Comparison of ENCODE assay signal across 9 cellular contexts in the genomic region with DNA sequence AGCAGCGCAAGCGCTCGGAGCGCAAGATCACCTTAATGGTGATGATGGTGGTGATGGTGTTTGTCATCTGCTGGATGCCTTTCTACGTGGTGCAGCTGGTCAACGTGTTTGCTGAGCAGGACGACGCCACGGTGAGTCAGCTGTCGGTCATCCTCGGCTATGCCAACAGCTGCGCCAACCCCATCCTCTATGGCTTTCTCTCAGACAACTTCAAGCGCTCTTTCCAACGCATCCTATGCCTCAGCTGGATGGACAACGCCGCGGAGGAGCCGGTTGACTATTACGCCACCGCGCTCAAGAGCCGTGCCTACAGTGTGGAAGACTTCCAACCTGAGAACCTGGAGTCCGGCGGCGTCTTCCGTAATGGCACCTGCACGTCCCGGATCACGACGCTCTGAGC. TPM values are rescaled to one million over a fixed set of nuclear protein-coding genes. Genes with fewer than 3 reads are reported as not detected.
A peak's percentile ranks its signal among the peaks of the same experiment; 100 is the strongest.
DNase-seq lines count a peak whose midpoint lies in the region; ATAC-seq and TF ChIP-seq lines count a peak whose summit lies in the region.
"Had no signal": no experiment of that assay in that cellular context is flagged by ENCODE, and none has a peak within 500 bp of the region (broad histone marks: within the 10 kb centered on the region; RNA-seq: fewer than 3 reads in every experiment).

No MANE protein-coding gene starts in this region.

- no peaks in the 10 kb centered on the region for H3K9me3 ChIP-seq in CD8-positive, alpha-beta T cell (ENCODE audit: low read length)
- no peaks in the 10 kb centered on the region for H3K9me3 ChIP-seq in Panc1 (ENCODE audit: control insufficient read depth, insufficient read depth, low read depth, low read length)
- peaks cover 3% of the 10 kb centered on the region for H3K9me3 ChIP-seq in psoas muscle

- no peak for DNase-seq in CD8-positive, alpha-beta T cell
- DNase-seq in Panc1 (ENCODE audit: low read depth, low spot score) (no peak), fibroblast of mammary gland (ENCODE audit: low read depth) (peak; percentile 85), psoas muscle (peak; percentile 18 to 50), DMS 273 (lab: John Stamatoyannopoulos, UW; ENCODE audit: unreplicated experiment) (no peak), HK-2 (ENCODE audit: unreplicated experiment) (no peak), D341Med (ENCODE audit: low spot score) (no peak)
- DNase-seq: NCI-H2171 had no signal

- intact Hi-C loops in CD8-positive, alpha-beta T cell (cut with DNase I, micrococcal nuclease) = loop anchor here in 1 of 2 experiments (2.0 kb wide), 1 partner anchor 29 kb away; no protein-coding TSS in a partner anchor
- intact Hi-C loops in Panc1 (cut with micrococcal nuclease; ENCODE audit: unreplicated experiment) (no loop called here), psoas muscle (cut with DNase I) (no loop called here)

- H3K4me3 Mint-ChIP-seq in CD8-positive, alpha-beta T cell = peak overlapping the region; percentile 9

- WGBS in psoas muscle, 3 donors = 4 to 8% (median 4%) methylated on average over 30 of the region's 30 CpGs

- no peaks in the 10 kb centered on the region for H3K36me3 ChIP-seq in CD8-positive, alpha-beta T cell (ENCODE audit: insufficient read depth, low read length)
- no peaks in the 10 kb centered on the region; the same call in 1 of the 2 replicates for H3K36me3 ChIP-seq in Panc1 (ENCODE audit: control insufficient read depth, insufficient read depth, low read length)
- H3K36me3 ChIP-seq in psoas muscle (ENCODE audit: insufficient read depth in 1 of 2, low read depth in 1 of 2) = no peaks in the 10 kb centered on the region

- peaks cover 23% of the 10 kb centered on the region for H3K4me1 ChIP-seq in CD8-positive, alpha-beta T cell (ENCODE audit: insufficient read depth, low read length)
- H3K4me1 ChIP-seq in Panc1 (ENCODE audit: control insufficient read depth, insufficient read depth, low read length) (no peaks in the 10 kb centered on the region), psoas muscle (no peaks in the 10 kb centered on the region)

- in situ Hi-C loops in Panc1 (cut with HindIII; ENCODE audit: low pct_unique_long_range_greater_than_20kb, low sequenced_read_pairs) = no loop called here

- CTCF ChIA-PET in CD8-positive, alpha-beta T cell (lab: Charles Lee) = interaction anchor here (1.0 kb wide), 1 partner anchor 224 kb away, joined by 3 read pairs; no protein-coding TSS in a partner anchor
- CTCF ChIA-PET in Panc1 (lab: Charles Lee) = no interaction called here

- peaks cover 5% of the 10 kb centered on the region for H3K9me3 Mint-ChIP-seq in CD8-positive, alpha-beta T cell

- H3K4me1 Mint-ChIP-seq in CD8-positive, alpha-beta T cell (ENCODE audit: low read depth) = peaks cover 29% of the 10 kb centered on the region

- POLR2A ChIA-PET in CD8-positive, alpha-beta T cell (lab: Charles Lee) = no interaction called here
- POLR2A ChIA-PET in Panc1 (lab: Charles Lee) = no interaction called here

- no peak for ATAC-seq in CD8-positive, alpha-beta T cell
- peak; percentile 40 for ATAC-seq in Panc1
- peak in 3 of 4 donors; percentile 38 to 70 (median 57) for ATAC-seq in psoas muscle
- no peak for ATAC-seq in activated CD4-positive, CD25-positive, alpha-beta regulatory T cell treated with anti-CD3 and anti-CD28 coated beads, Interleukin-2, amount 50 U/mL, for 24 hours

- no peak overlapping the region for H3K4me3 ChIP-seq in CD8-positive, alpha-beta T cell (ENCODE audit: low read depth, low read length)
- H3K4me3 ChIP-seq in Panc1 (ENCODE audit: low read depth in 2 of 2, low read length in 2 of 2) = no peak overlapping the region
- H3K4me3 ChIP-seq in fibroblast of mammary gland (ENCODE audit: control insufficient read depth, low read depth, low read length) = peak overlapping the region; percentile 48
- H3K4me3 ChIP-seq in psoas muscle = peak overlapping the region; percentile 62

- H3K27ac Mint-ChIP-seq in CD8-positive, alpha-beta T cell = no peak overlapping the region

- H3K27me3 ChIP-seq in CD8-positive, alpha-beta T cell (ENCODE audit: insufficient read depth, low read length) = peaks cover 5% of the 10 kb centered on the region
- H3K27me3 ChIP-seq in Panc1 (ENCODE audit: control insufficient read depth, insufficient read depth, low read length) (peaks cover 17% of the 10 kb centered on the region), psoas muscle (ENCODE audit: insufficient read depth in 3 of 3, low read length in 2 of 3) (peaks cover 0 to 66% (median 18%) of the 10 kb centered on the region in 3 donors)

- H3K27me3 Mint-ChIP-seq in CD8-positive, alpha-beta T cell (ENCODE audit: low read depth) = peaks cover 57% of the 10 kb centered on the region

- BruUV-seq in Panc1 (replicated peaks; lab: Mats Ljungman, UMichigan) = no TSS peak

- TF ChIP-seq CTCF in CD8-positive, alpha-beta T cell (IDR thresholded peaks at IDR 0.05) = no peak
- TF ChIP-seq CTCF in Panc1 (IDR thresholded peaks at IDR 0.05) (no peak), fibroblast of mammary gland (conservative IDR thresholded peaks at IDR 0.05; ENCODE audit: control insufficient read depth, insufficient read depth, low read depth, low read length) (no peak), psoas muscle (IDR thresholded peaks at IDR 0.05) (no peak)

- H3K36me3 Mint-ChIP-seq in CD8-positive, alpha-beta T cell = no peaks in the 10 kb centered on the region

- H3K27ac ChIP-seq in CD8-positive, alpha-beta T cell (ENCODE audit: low read depth, low read length) = no peak overlapping the region
- no peak overlapping the region for H3K27ac ChIP-seq in Panc1 (ENCODE audit: low read length)
- no peak overlapping the region for H3K27ac ChIP-seq in psoas muscle

RNA-seq across cellular contexts. Expression of a gene that starts 2.5 kb away (rescaled TPM):
- not detected for total RNA-seq in CD8-positive, alpha-beta T cell
- total RNA-seq in Panc1 (2021; ENCODE audit: unreplicated experiment) = not detected
- polyA plus RNA-seq in Panc1 (2012; ENCODE audit: insufficient read length) = not detected
- total RNA-seq in psoas muscle = under 1 TPM; 0.27 to 0.60 (median 0.52) TPM
- polyA plus RNA-seq in psoas muscle = under 1 TPM; 0.21 to 0.39 (median 0.23) TPM

RNA-seq across cellular contexts. Expression of a gene that starts 45.7 kb away (rescaled TPM):
- total RNA-seq in CD8-positive, alpha-beta T cell = not detected
- 0.10 TPM for total RNA-seq in Panc1 (2021; ENCODE audit: unreplicated experiment)
- polyA plus RNA-seq in Panc1 (2012; ENCODE audit: insufficient read length) = not detected
- 10 to 100 TPM; 17.9 to 29.5 (median 19.9) TPM for total RNA-seq in psoas muscle
- polyA plus RNA-seq in psoas muscle = 10 to 100 TPM; 16.0 to 35.4 (median 22.7) TPM

Comparison
In these comparisons a context has a peak if more than half of its experiments do, and no peak if none do; other contexts are left out.
1. ATAC-seq: peak in Panc1 (single experiment) and psoas muscle (3 of 4); none in CD8-positive, alpha-beta T cell (single experiment) and activated CD4-positive, CD25-positive, alpha-beta regulatory T cell treated with anti-CD3 and anti-CD28 coated beads, Interleukin-2, amount 50 U/mL, for 24 hours (0 of 2).
2. DNase-seq: peak in fibroblast of mammary gland (single experiment) and psoas muscle (2 of 2); none in CD8-positive, alpha-beta T cell (0 of 7), Panc1 (single experiment), DMS 273 (single experiment), HK-2 (single experiment) and D341Med (single experiment).
3. H3K4me3 ChIP-seq: peak in fibroblast of mammary gland (single experiment) and psoas muscle (single experiment); none in CD8-positive, alpha-beta T cell (single experiment) and Panc1 (0 of 2).
4. RNA of a gene that starts 45.7 kb away (total RNA-seq): 17.9 to 29.5 TPM in psoas muscle; 0.10 TPM in Panc1 (single experiment) and not detected in CD8-positive, alpha-beta T cell; every median in the first group is over 10 times any median in the second.